In genomic region chr12:54017845-54018607, GRCh38 we compare ENCODE assay signal across 8 cellular contexts. TPM values are rescaled to one million over a fixed set of nuclear protein-coding genes. Genes with fewer than 3 reads are reported as not detected.
DNase-seq lines count a peak whose midpoint lies in the region; TF ChIP-seq lines count a peak whose summit lies in the region.

No MANE protein-coding gene starts in this region.

- peak overlapping the region; percentile 87 for H3K4me3 Mint-ChIP-seq in neural crest cell

- peak overlapping the region; percentile 27 for H3K27ac Mint-ChIP-seq in neural crest cell (ENCODE audit: unreplicated experiment)

- no peaks in the 10 kb centered on the region for H3K9me3 Mint-ChIP-seq in neural crest cell

- no peaks in the 10 kb centered on the region for H4K20me1 ChIP-seq in OCI-LY7 (ENCODE audit: insufficient read depth, low read length)

- peak overlapping the region; percentile 83 for H3K27ac ChIP-seq in OCI-LY7 (ENCODE audit: low read depth, low read length, poor library complexity, severe bottlenecking)

- POLR2A ChIA-PET in OCI-LY7 (lab: Charles Lee): interaction anchor here (0.5 to 1.5 kb wide), 22 partner anchors 9 to 1657 kb away, joined by 3 to 24 read pairs (median 4); partner anchors contain the start of genes HOXC4, HOXC6, HOXC8 and SMUG1

- CTCF ChIA-PET in OCI-LY7 (lab: Charles Lee; ENCODE audit: unreplicated experiment): interaction anchor here (0.6 to 2.0 kb wide), 12 partner anchors 9 to 342 kb away, joined by 3 to 14 read pairs (median 3); partner anchors contain the start of genes ATP5MC2 and SMUG1

- H3K79me2 ChIP-seq in OCI-LY7 (ENCODE audit: insufficient read depth, low read depth, low read length): no peaks in the 10 kb centered on the region

- H3K4me1 ChIP-seq in OCI-LY7 (ENCODE audit: insufficient read depth, low read length, poor library complexity, severe bottlenecking): peaks cover 50% of the 10 kb centered on the region

- intact Hi-C loops in OCI-LY7 (cut with micrococcal nuclease; ENCODE audit: unreplicated experiment): loop anchor here (1.0 to 10.0 kb wide), 2 partner anchors 35 to 337 kb away; partner anchors contain the start of gene HOXC4

- no peak for TF ChIP-seq CTCF in GM20000 (IDR thresholded peaks at IDR 0.05; ENCODE audit: extremely low read depth, missing control alignments)
- no peak for TF ChIP-seq CTCF in OCI-LY7 (conservative IDR thresholded peaks at IDR 0.05; ENCODE audit: low read length)
- TF ChIP-seq CTCF in fibroblast of the aortic adventitia (IDR thresholded peaks at IDR 0.05; ENCODE audit: insufficient read depth, low read length): no peak
- TF ChIP-seq CTCF in neural crest cell (conservative IDR thresholded peaks at IDR 0.05): no peak

- H2AFZ ChIP-seq in OCI-LY7 (ENCODE audit: low read length): peak overlapping the region; percentile 85

- peaks cover 2% of the 10 kb centered on the region for H3K36me3 Mint-ChIP-seq in neural crest cell (ENCODE audit: low read depth)

- DNase-seq in Caki2 (ENCODE audit: low read depth): peak; percentile 98
- peak; percentile 96 for DNase-seq in GM20000 (ENCODE audit: low spot score)
- peak; percentile 95 for DNase-seq in HT1080 (ENCODE audit: low read depth)
- DNase-seq in OCI-LY7 (ENCODE audit: low spot score): peak; percentile 98
- peak; percentile 78 to 80 for DNase-seq in activated T-cell treated with anti-CD3 and anti-CD28 coated beads, Interleukin-2, amount 50 U/mL, for 48 hours
- peak; percentile 62 for DNase-seq in fibroblast of the aortic adventitia (ENCODE audit: low read depth)
- DNase-seq in neural crest cell (ENCODE audit: low read depth, low spot score): peak; percentile 55
- peak; percentile 92 for DNase-seq in stromal cell of bone marrow (ENCODE audit: low read depth)

- peaks cover 15% of the 10 kb centered on the region for H3K4me1 Mint-ChIP-seq in neural crest cell

- BruUV-seq in OCI-LY7 (replicated peaks; lab: Mats Ljungman, UMichigan): TSS peak; percentile 97

- H3K9me3 ChIP-seq in OCI-LY7 (ENCODE audit: low read length): no peaks in the 10 kb centered on the region

- H3K4me3 ChIP-seq in OCI-LY7 (ENCODE audit: low read depth, low read length, poor library complexity, severe bottlenecking) (peak overlapping the region; percentile 77), fibroblast of the aortic adventitia (ENCODE audit: low read depth, low read length) (peak overlapping the region; percentile 58)

- peaks cover 98% of the 10 kb centered on the region for H3K27me3 Mint-ChIP-seq in neural crest cell (ENCODE audit: low read depth)

- peak overlapping the region; percentile 82 for H3K4me2 ChIP-seq in OCI-LY7 (ENCODE audit: low read length)

- no peaks in the 10 kb centered on the region for H3K9me2 ChIP-seq in OCI-LY7 (ENCODE audit: insufficient read depth, low read length)

- no peaks in the 10 kb centered on the region for H3K36me3 ChIP-seq in OCI-LY7 (ENCODE audit: insufficient read depth, low read length)

- in situ Hi-C loops in Caki2 (cut with HindIII; ENCODE audit: low pct_unique_long_range_greater_than_20kb, low sequenced_read_pairs): loop anchor here (25.0 kb wide), 1 partner anchor 194 kb away; no protein-coding TSS in a partner anchor

RNA-seq across cellular contexts. Expression of gene HOXC8, which starts 9.2 kb away (rescaled TPM):
- total RNA-seq in Caki2 (2014; rRNA removed; shearing (Covaris generic); ENCODE audit: low replicate concordance): not detected in 2 replicates
- 1.9 and 2.9 TPM in 2 replicates for total RNA-seq in HT1080 (2014; rRNA removed; shearing (Covaris generic))
- polyA plus RNA-seq in HT1080 (2015; cell fraction: cytosol; rRNA removed): 5.6 and 6.3 TPM in 2 replicates
- 3.1 and 3.5 TPM in 2 replicates for polyA plus RNA-seq in HT1080 (2015; cell fraction: nucleus; rRNA removed)
- total RNA-seq in OCI-LY7 (2014; rRNA removed; shearing (Covaris generic)): not detected in 2 replicates
- not detected in 2 replicates for total RNA-seq in OCI-LY7 (2022)
- 3.4 TPM in 1 of 2 replicates, not detected in the other for total RNA-seq in fibroblast of the aortic adventitia (ENCODE audit: low replicate concordance)
- 4.5 and 4.8 TPM in 2 replicates for total RNA-seq in neural crest cell

RNA-seq across cellular contexts. Expression of gene HOXC6, which starts 10.2 kb away (rescaled TPM):
- total RNA-seq in Caki2 (2014; rRNA removed; shearing (Covaris generic); ENCODE audit: low replicate concordance): 0.68 TPM in 1 of 2 replicates, not detected in the other
- 1.3 and 2.0 TPM in 2 replicates for total RNA-seq in HT1080 (2014; rRNA removed; shearing (Covaris generic))
- 5.8 and 6.7 TPM in 2 replicates for polyA plus RNA-seq in HT1080 (2015; cell fraction: cytosol; rRNA removed)
- polyA plus RNA-seq in HT1080 (2015; cell fraction: nucleus; rRNA removed): 10.2 and 10.6 TPM in 2 replicates
- total RNA-seq in OCI-LY7 (2014; rRNA removed; shearing (Covaris generic)): 0.92 and 1.6 TPM in 2 replicates
- total RNA-seq in OCI-LY7 (2022) (2.7 and 3.7 TPM in 2 replicates), fibroblast of the aortic adventitia (ENCODE audit: low replicate concordance) (0.09 and 0.90 TPM in 2 replicates), neural crest cell (10.7 and 11.0 TPM in 2 replicates)

RNA-seq across cellular contexts. Expression of gene HOXC5, which starts 14.8 kb away (rescaled TPM):
- not detected in 2 replicates for total RNA-seq in Caki2 (2014; rRNA removed; shearing (Covaris generic); ENCODE audit: low replicate concordance)
- 0.70 and 2.3 TPM in 2 replicates for total RNA-seq in HT1080 (2014; rRNA removed; shearing (Covaris generic))
- polyA plus RNA-seq in HT1080 (2015; cell fraction: cytosol; rRNA removed): 2.2 and 2.9 TPM in 2 replicates
- polyA plus RNA-seq in HT1080 (2015; cell fraction: nucleus; rRNA removed): 0.77 and 1.9 TPM in 2 replicates
- not detected in 2 replicates for total RNA-seq in OCI-LY7 (2014; rRNA removed; shearing (Covaris generic))
- not detected in 2 replicates for total RNA-seq in OCI-LY7 (2022)
- total RNA-seq in fibroblast of the aortic adventitia (ENCODE audit: low replicate concordance): 0.18 and 1.8 TPM in 2 replicates
- total RNA-seq in neural crest cell: 3.5 and 3.8 TPM in 2 replicates

RNA-seq across cellular contexts. Expression of gene HOXC9, which starts 18.1 kb away (rescaled TPM):
- total RNA-seq in Caki2 (2014; rRNA removed; shearing (Covaris generic); ENCODE audit: low replicate concordance): 1.4 and 2.4 TPM in 2 replicates
- total RNA-seq in HT1080 (2014; rRNA removed; shearing (Covaris generic)): 9.7 and 12.2 TPM in 2 replicates
- polyA plus RNA-seq in HT1080 (2015; cell fraction: cytosol; rRNA removed): 5.6 and 7.5 TPM in 2 replicates
- polyA plus RNA-seq in HT1080 (2015; cell fraction: nucleus; rRNA removed): 6.2 and 6.7 TPM in 2 replicates
- total RNA-seq in OCI-LY7 (2014; rRNA removed; shearing (Covaris generic)): not detected in 2 replicates
- total RNA-seq in OCI-LY7 (2022): 0.42 and 0.57 TPM in 2 replicates
- total RNA-seq in fibroblast of the aortic adventitia (ENCODE audit: low replicate concordance): 0.65 TPM in 1 of 2 replicates, not detected in the other
- total RNA-seq in neural crest cell: 5.6 and 6.3 TPM in 2 replicates

RNA-seq across cellular contexts. Expression of gene HOXC10, which starts 33.1 kb away (rescaled TPM):
- total RNA-seq in Caki2 (2014; rRNA removed; shearing (Covaris generic); ENCODE audit: low replicate concordance): 6.5 and 38.1 TPM in 2 replicates
- total RNA-seq in HT1080 (2014; rRNA removed; shearing (Covaris generic)): 2.7 and 3.8 TPM in 2 replicates
- polyA plus RNA-seq in HT1080 (2015; cell fraction: cytosol; rRNA removed): 11.5 and 13.8 TPM in 2 replicates
- 2.5 and 5.9 TPM in 2 replicates for polyA plus RNA-seq in HT1080 (2015; cell fraction: nucleus; rRNA removed)
- 0.28 TPM in 1 of 2 replicates, not detected in the other for total RNA-seq in OCI-LY7 (2014; rRNA removed; shearing (Covaris generic))
- total RNA-seq in OCI-LY7 (2022) (0.25 TPM in 1 of 2 replicates, not detected in the other), fibroblast of the aortic adventitia (ENCODE audit: low replicate concordance) (0.25 TPM in 1 of 2 replicates, not detected in the other), neural crest cell (1.8 TPM in 2 replicates)

Comparison
In these comparisons a context has a peak if more than half of its experiments do, and no peak if none do; other contexts are left out.
1. Peak in every context shown above with its lines: DNase-seq, H3K4me3 ChIP-seq and H3K27ac ChIP-seq.